ENCODE assay signal across 9 cellular contexts in the genomic region with DNA sequence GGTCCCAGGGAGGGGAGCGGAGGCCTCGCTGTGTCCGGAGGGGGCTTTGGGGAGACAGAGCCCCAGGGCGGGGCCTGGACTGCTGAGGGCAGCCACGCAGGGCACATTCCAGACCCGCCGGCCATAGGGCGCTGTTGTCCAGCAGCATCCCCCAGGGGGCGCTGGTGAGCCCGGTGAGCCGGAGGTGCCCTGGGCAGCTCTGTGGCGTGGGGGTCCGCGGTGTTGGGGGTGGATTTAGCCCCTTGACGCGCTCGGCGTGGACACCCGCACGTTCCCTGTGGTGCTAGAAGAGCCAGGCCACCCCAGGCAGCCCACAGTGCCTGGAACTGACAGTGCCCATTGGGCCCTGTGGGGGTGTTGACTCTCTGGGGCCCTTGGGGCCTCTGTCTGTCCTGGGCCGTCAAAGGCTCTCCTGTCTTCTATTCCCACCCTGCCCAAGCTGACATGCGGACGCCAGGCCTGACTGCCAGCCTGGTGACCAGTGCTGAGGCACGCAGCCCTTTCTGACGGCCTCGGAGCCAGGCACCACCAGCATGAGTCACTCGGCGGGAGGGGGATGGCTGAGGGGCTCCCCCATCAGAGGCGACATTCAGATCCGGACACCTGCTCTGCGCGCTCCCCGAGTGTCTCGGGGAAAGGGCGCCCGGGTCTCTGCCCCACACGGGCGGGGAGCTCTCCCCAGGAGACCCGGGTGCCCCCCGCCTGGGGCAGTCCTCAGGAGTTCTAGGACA. TPM values are rescaled to one million over a fixed set of nuclear protein-coding genes. Genes with fewer than 3 reads are reported as not detected.
DNase-seq lines count a peak whose midpoint lies in the region; ATAC-seq and TF ChIP-seq lines count a peak whose summit lies in the region.
"Had no signal": no experiment of that assay in that cellular context is flagged by ENCODE, and none has a peak within 500 bp of the region (broad histone marks: within the 10 kb centered on the region; RNA-seq: fewer than 3 reads in every experiment).

No MANE protein-coding gene starts in this region.

- H3K9me3 Mint-ChIP-seq in activated T-cell treated with anti-CD3 and anti-CD28 coated beads, Interleukin-2, amount 50 U/mL, for 24 hours: no peaks in the 10 kb centered on the region
- H3K9me3 Mint-ChIP-seq: central memory CD8-positive, alpha-beta T cell had no signal

- no peaks in the 10 kb centered on the region for H4K20me1 ChIP-seq in HCT116 (ENCODE audit: insufficient read depth)

- intact Hi-C loops in A673 (cut with micrococcal nuclease; ENCODE audit: unreplicated experiment) (no loop called here), HCT116 (cut with micrococcal nuclease) (no loop called here), posterior vena cava (cut with DNase I) (loop anchor here in 1 of 2 donors (1.0 to 5.0 kb wide), 2 partner anchors 28 to 223 kb away; a partner anchor contains a TSS)

- H3K4me3 ChIP-seq in A673 (ENCODE audit: low read depth, low read length, poor library complexity, severe bottlenecking) (no peak overlapping the region), HCT116 (replicated peaks in 1 of 2; ENCODE audit: low read depth in 1 of 2, low read length in 2 of 2) (no peak overlapping the region)

- CTCF ChIA-PET in A673 (lab: Charles Lee): no interaction called here
- CTCF ChIA-PET in HCT116 (lab: Charles Lee): interaction anchor here (1.0 to 2.1 kb wide), 4 partner anchors 12 to 352 kb away, joined by 3 to 10 read pairs (median 6); no protein-coding TSS in a partner anchor

- no peak for TF ChIP-seq POLR2A in HCT116 (IDR thresholded peaks at IDR 0.05; ENCODE audit: borderline replicate concordance, extremely low read depth, insufficient read depth, insufficient read length)

- BruUV-seq in A673 (replicated peaks; lab: Mats Ljungman, UMichigan): no TSS peak
- BruUV-seq in HCT116 (replicated peaks; lab: Mats Ljungman, UMichigan): no TSS peak

- H3K4me3 Mint-ChIP-seq in activated T-cell treated with anti-CD3 and anti-CD28 coated beads, Interleukin-2, amount 50 U/mL, for 24 hours: no peak overlapping the region
- H3K4me3 Mint-ChIP-seq: central memory CD8-positive, alpha-beta T cell had no signal

- H3K4me1 ChIP-seq in A673 (ENCODE audit: insufficient read depth, low read length, poor library complexity, severe bottlenecking) (peaks cover 19% of the 10 kb centered on the region), HCT116 (ENCODE audit: control insufficient read depth in 1 of 2, insufficient read depth in 2 of 2, low read length in 2 of 2) (peaks cover 0 to 45% of the 10 kb centered on the region in 2 experiments; a peak in 3 of 4 replicates), foreskin keratinocyte (no peaks in the 10 kb centered on the region)

- H3K27me3 ChIP-seq in A673 (replicated peaks; ENCODE audit: insufficient read depth, low read depth, low read length, poor library complexity) (peaks cover 1% of the 10 kb centered on the region), HCT116 (ENCODE audit: insufficient read depth, low read length) (no peaks in the 10 kb centered on the region), foreskin keratinocyte (peaks cover 32% of the 10 kb centered on the region)

- ATAC-seq in HCT116 (peak; percentile 69), foreskin keratinocyte (no peak), HG03521 (IDR thresholded peaks at IDR 0.05; ENCODE audit: unreplicated experiment) (no peak), HG03439 (IDR thresholded peaks at IDR 0.05; ENCODE audit: unreplicated experiment) (no peak)

- peaks cover 16% of the 10 kb centered on the region for H3K4me1 Mint-ChIP-seq in activated T-cell treated with anti-CD3 and anti-CD28 coated beads, Interleukin-2, amount 50 U/mL, for 24 hours (ENCODE audit: low read depth)

- H3K4me2 ChIP-seq in HCT116 (ENCODE audit: low read length): no peak overlapping the region

- POLR2A ChIA-PET in A673 (lab: Charles Lee; ENCODE audit: low non-redundant PET) (interaction anchor here (0.6 kb wide), 1 partner anchor 265 kb away, joined by 4 read pairs; no protein-coding TSS in a partner anchor), HCT116 (lab: Charles Lee) (no interaction called here)

- TF ChIP-seq RAD21 in HCT116 (IDR thresholded peaks at IDR 0.05; ENCODE audit: low read depth): peak; percentile 40

- H3K27ac ChIP-seq in A673 (ENCODE audit: low read depth, low read length, poor library complexity, severe bottlenecking) (no peak overlapping the region), HCT116 (ENCODE audit: low read depth, low read length) (peak overlapping the region; percentile 2; the same call in 1 of the 2 replicates), foreskin keratinocyte (no peak overlapping the region)

- H3K27ac Mint-ChIP-seq in activated T-cell treated with anti-CD3 and anti-CD28 coated beads, Interleukin-2, amount 50 U/mL, for 24 hours: no peak overlapping the region

- H3K9me3 ChIP-seq in A673 (ENCODE audit: low read depth, low read length, poor library complexity, severe bottlenecking) (no peaks in the 10 kb centered on the region), HCT116 (ENCODE audit: control insufficient read depth in 1 of 2, insufficient read depth in 1 of 2, low read depth in 1 of 2, low read length in 2 of 2) (no peaks in the 10 kb centered on the region)

- RAD21 ChIA-PET in HCT116 (lab: Charles Lee; ENCODE audit: low non-redundant PET in 1 of 2, low total read pairs in 2 of 2, uncharacterized antibody in 2 of 2, unreplicated experiment in 2 of 2): interaction anchor here in 1 of 2 experiments (0.5 kb wide), 1 partner anchor 265 kb away, joined by 7 read pairs; no protein-coding TSS in a partner anchor

- no peaks in the 10 kb centered on the region for H3K9me2 ChIP-seq in HCT116 (ENCODE audit: insufficient read depth)

- no peak overlapping the region for H3K9ac ChIP-seq in HCT116 (ENCODE audit: low read length)

- H2AFZ ChIP-seq in HCT116 (ENCODE audit: low read depth, low read length, poor library complexity, severe bottlenecking): no peak overlapping the region

- peaks cover 18% of the 10 kb centered on the region for H3K36me3 Mint-ChIP-seq in activated T-cell treated with anti-CD3 and anti-CD28 coated beads, Interleukin-2, amount 50 U/mL, for 24 hours (ENCODE audit: low read depth)

- no peak for DNase-seq in A673 (ENCODE audit: low spot score)
- DNase-seq in HCT116 (ENCODE audit: low read depth, low spot score): no peak
- DNase-seq in activated T-cell treated with anti-CD3 and anti-CD28 coated beads, Interleukin-2, amount 50 U/mL, for 24 hours: peak; percentile 68
- DNase-seq in foreskin keratinocyte: no peak
- DNase-seq in posterior vena cava (ENCODE audit: low spot score): peak; percentile 85
- DNase-seq in NCI-H748 (lab: John Stamatoyannopoulos, UW; ENCODE audit: unreplicated experiment): no peak

- H3K36me3 ChIP-seq in A673 (ENCODE audit: insufficient read depth, low read length, poor library complexity, severe bottlenecking) (peaks cover 11% of the 10 kb centered on the region), HCT116 (ENCODE audit: control insufficient read depth in 1 of 2, insufficient read depth in 2 of 2, low read length in 2 of 2) (0 out of 4 replicates have a peak, but pooled peaks cover 0 to 3% of the 10 kb centered on the region in 2 experiments)

- H3K79me2 ChIP-seq in HCT116 (ENCODE audit: insufficient read depth, low read length): no peaks in the 10 kb centered on the region

- TF ChIP-seq CTCF in A673 (conservative IDR thresholded peaks at IDR 0.05; ENCODE audit: low read depth, low read length) (peak; percentile 85), HCT116 (IDR thresholded peaks at IDR 0.05 in 2 of 3, conservative IDR thresholded peaks at IDR 0.05 in 1 of 3; ENCODE audit: borderline replicate concordance in 1 of 3, insufficient read depth in 1 of 3, low read depth in 2 of 3, low read length in 2 of 3) (peak; percentile 55 to 86 (median 84); a peak in 5 of 6 replicates), foreskin keratinocyte (conservative IDR thresholded peaks at IDR 0.05) (peak; percentile 67)

- H3K27me3 Mint-ChIP-seq in activated T-cell treated with anti-CD3 and anti-CD28 coated beads, Interleukin-2, amount 50 U/mL, for 24 hours: peaks cover 5% of the 10 kb centered on the region
- H3K27me3 Mint-ChIP-seq: central memory CD8-positive, alpha-beta T cell had no signal

TF ChIP-seq in HCT116, 20 proteins besides CTCF, POLR2A, EP300 and RAD21 (continues in another document):
- no peak for TF ChIP-seq TCF7L2 (IDR thresholded peaks at IDR 0.05; ENCODE audit: borderline replicate concordance, extremely low read depth, insufficient read depth, insufficient read length)
- no peak for TF ChIP-seq EZH2phosphoT487 (IDR thresholded peaks at IDR 0.05; ENCODE audit: borderline replicate concordance)
- TF ChIP-seq YY1 (IDR thresholded peaks at IDR 0.05; ENCODE audit: extremely low read depth, insufficient replicate concordance, low read depth, low read length): peak; percentile 27
- TF ChIP-seq SIN3A (IDR thresholded peaks at IDR 0.05; ENCODE audit: low read depth): no peak
- TF ChIP-seq ELF1 (IDR thresholded peaks at IDR 0.05; ENCODE audit: borderline replicate concordance, low read depth): no peak
- TF ChIP-seq, protein P1, sequence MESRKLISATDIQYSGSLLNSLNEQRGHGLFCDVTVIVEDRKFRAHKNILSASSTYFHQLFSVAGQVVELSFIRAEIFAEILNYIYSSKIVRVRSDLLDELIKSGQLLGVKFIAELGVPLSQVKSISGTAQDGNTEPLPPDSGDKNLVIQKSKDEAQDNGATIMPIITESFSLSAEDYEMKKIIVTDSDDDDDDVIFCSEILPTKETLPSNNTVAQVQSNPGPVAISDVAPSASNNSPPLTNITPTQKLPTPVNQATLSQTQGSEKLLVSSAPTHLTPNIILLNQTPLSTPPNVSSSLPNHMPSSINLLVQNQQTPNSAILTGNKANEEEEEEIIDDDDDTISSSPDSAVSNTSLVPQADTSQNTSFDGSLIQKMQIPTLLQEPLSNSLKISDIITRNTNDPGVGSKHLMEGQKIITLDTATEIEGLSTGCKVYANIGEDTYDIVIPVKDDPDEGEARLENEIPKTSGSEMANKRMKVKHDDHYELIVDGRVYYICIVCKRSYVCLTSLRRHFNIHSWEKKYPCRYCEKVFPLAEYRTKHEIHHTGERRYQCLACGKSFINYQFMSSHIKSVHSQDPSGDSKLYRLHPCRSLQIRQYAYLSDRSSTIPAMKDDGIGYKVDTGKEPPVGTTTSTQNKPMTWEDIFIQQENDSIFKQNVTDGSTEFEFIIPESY (IDR thresholded peaks at IDR 0.05; ENCODE audit: extremely low read depth, insufficient replicate concordance, low read length): no peak

RNA-seq across cellular contexts. Expression of a gene that starts 23.9 kb away (rescaled TPM):
- 0.09 and 0.19 TPM in 2 replicates for total RNA-seq in A673 (2021)
- total RNA-seq in HCT116 (2021; ENCODE audit: unreplicated experiment): 3.9 TPM
- polyA plus RNA-seq in HCT116 (2012): 3.9 and 4.3 TPM in 2 replicates
- total RNA-seq in foreskin keratinocyte: 0.14 and 0.44 TPM in 2 replicates
- 0.04 and 0.16 TPM in 2 replicates for polyA plus RNA-seq in foreskin keratinocyte
- total RNA-seq in posterior vena cava: 10 to 100 TPM in 1 of 2 donors, 1 to 10 TPM in 1; 9.8 to 10.8 TPM

RNA-seq across cellular contexts. Expression of a gene that starts 57.1 kb away (rescaled TPM):
- total RNA-seq in A673 (2021): 37.2 and 40.1 TPM in 2 replicates
- 25.6 TPM for total RNA-seq in HCT116 (2021; ENCODE audit: unreplicated experiment)
- 12.9 and 13.5 TPM in 2 replicates for polyA plus RNA-seq in HCT116 (2012)
- 11.2 and 11.5 TPM in 2 replicates for total RNA-seq in foreskin keratinocyte
- polyA plus RNA-seq in foreskin keratinocyte: 5.2 and 5.8 TPM in 2 replicates
- 1 to 10 TPM; 1.9 to 2.4 TPM for total RNA-seq in posterior vena cava

Comparison
In these comparisons a context has a peak if more than half of its experiments do, and no peak if none do; other contexts are left out.
1. DNase-seq: peak in activated T-cell treated with anti-CD3 and anti-CD28 coated beads, Interleukin-2, amount 50 U/mL, for 24 hours (single experiment) and posterior vena cava (single experiment); none in A673 (single experiment), HCT116 (single experiment), foreskin keratinocyte (0 of 2) and NCI-H748 (single experiment).
2. Peak in every context shown above with its lines, with median percentiles within 50 percentile points of each other: CTCF ChIP-seq.